1 cellular context compared by ENCODE assay signal in the genomic region with DNA sequence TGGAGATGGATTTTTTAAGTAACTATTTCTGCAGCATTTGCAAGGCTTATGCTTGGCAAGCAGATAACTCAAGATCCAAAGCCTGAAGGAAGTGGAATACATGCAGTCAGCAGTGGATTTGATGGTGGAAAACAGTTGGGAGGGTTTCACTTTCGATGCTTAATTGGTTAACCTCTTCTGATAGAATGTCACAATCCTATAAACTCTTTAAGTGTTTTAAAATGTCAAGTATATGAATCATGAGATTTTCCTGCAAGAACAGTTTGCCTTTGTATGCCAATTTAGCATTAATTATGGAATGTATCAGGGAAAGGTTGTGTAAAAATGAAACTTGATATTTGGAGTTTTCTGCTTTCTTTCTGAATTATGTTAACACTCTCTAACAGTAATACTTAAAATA.
TF ChIP-seq lines count a peak whose summit lies in the region.

No MANE protein-coding gene starts in this region.

TF ChIP-seq in SK-N-SH, 30 proteins besides CTCF, POLR2A, EP300 and RAD21 (continued from another document):
- TF ChIP-seq POLR2AphosphoS5 (IDR thresholded peaks at IDR 0.05; ENCODE audit: low read depth, low read length) (no peak), MXI1 (IDR thresholded peaks at IDR 0.05; ENCODE audit: low read depth, low read length) (no peak), TCF12 (IDR thresholded peaks at IDR 0.05) (no peak), RFX5 (IDR thresholded peaks at IDR 0.05; ENCODE audit: low read length) (no peak), CHD2 (IDR thresholded peaks at IDR 0.05; ENCODE audit: low read length, partially characterized antibody) (no peak)
TF ChIP-seq in SK-N-SH: peak in this region for 0.
